Comparison of ENCODE assay signal across 10 cellular contexts in genomic region chr1:226128487-226129075, GRCh38. TPM values are rescaled to one million over a fixed set of nuclear protein-coding genes. Genes with fewer than 3 reads are reported as not detected.
DNase-seq lines count a peak whose midpoint lies in the region; ATAC-seq and TF ChIP-seq lines count a peak whose summit lies in the region.
"Had no signal": no experiment of that assay in that cellular context is flagged by ENCODE, and none has a peak within 500 bp of the region (broad histone marks: within the 10 kb centered on the region; RNA-seq: fewer than 3 reads in every experiment).

No MANE protein-coding gene starts in this region.

- POLR2A ChIA-PET in activated B cell treated with CpG ODN at 0.5 μM for 24 hours (lab: Charles Lee): interaction anchor here (0.6 to 4.4 kb wide), 13 partner anchors 18 to 278 kb away, joined by 3 to 25 read pairs (median 5); partner anchors contain the start of genes ACBD3, H3-3A and SDE2

- TF ChIP-seq POLR2A in transverse colon (IDR thresholded peaks at IDR 0.05): no peak

- no peak for TF ChIP-seq EP300 in transverse colon (IDR thresholded peaks at IDR 0.05; ENCODE audit: low read depth)

- H3K4me3 ChIP-seq in left lung (peak overlapping the region in 1 of 2 donors; percentile 9), transverse colon (peak overlapping the region in 1 of 4 donors; percentile 7)

- H3K9me3 Mint-ChIP-seq in activated T-cell treated with anti-CD3 and anti-CD28 coated beads, Interleukin-2, amount 50 U/mL, for 72 hours: no peaks in the 10 kb centered on the region
- H3K9me3 Mint-ChIP-seq in activated B cell treated with CpG ODN at 0.5 μM for 24 hours (peaks cover 2% of the 10 kb centered on the region), immature natural killer cell (no peaks in the 10 kb centered on the region)
- H3K9me3 Mint-ChIP-seq: activated naive CD4-positive, alpha-beta T cell treated with anti-CD3 and anti-CD28 coated beads, Interleukin-2, amount 50 U/mL, for 72 hours; stimulated activated naive CD8-positive, alpha-beta T cell treated with anti-CD3 and anti-CD28 coated beads, Interleukin-15, amount 100 ng/mL, for 72 hours had no signal

- no peaks in the 10 kb centered on the region for H3K27me3 Mint-ChIP-seq in activated T-cell treated with anti-CD3 and anti-CD28 coated beads, Interleukin-2, amount 50 U/mL, for 72 hours (ENCODE audit: low read depth)
- no peaks in the 10 kb centered on the region for H3K27me3 Mint-ChIP-seq in activated B cell treated with CpG ODN at 0.5 μM for 24 hours
- peaks cover 3 to 4% (median 3%) of the 10 kb centered on the region in 3 donors for H3K27me3 Mint-ChIP-seq in immature natural killer cell (ENCODE audit: low read depth in 3 of 3)

- H3K9me3 ChIP-seq in left lung: no peaks in the 10 kb centered on the region
- H3K9me3 ChIP-seq in transverse colon: no peaks in the 10 kb centered on the region

- in situ Hi-C loops in transverse colon (cut with MboI; ENCODE audit: low pct_ligation_motif_present in 1 of 4, low pct_unique_long_range_greater_than_20kb in 1 of 4, low sequenced_read_pairs in 3 of 4): loop anchor here in 1 of 4 donors (10.0 kb wide), 1 partner anchor 64 kb away; the partner anchor contains the start of gene H3-3A

- no peaks in the 10 kb centered on the region for H3K36me3 ChIP-seq in left lung
- H3K36me3 ChIP-seq in transverse colon: no peaks in the 10 kb centered on the region

- TF ChIP-seq CTCF in activated B cell treated with CpG ODN at 0.5 μM for 24 hours (IDR thresholded peaks at IDR 0.05): no peak
- no peak for TF ChIP-seq CTCF in left lung (IDR thresholded peaks at IDR 0.05)
- no peak for TF ChIP-seq CTCF in transverse colon (IDR thresholded peaks at IDR 0.05)

- H3K27ac ChIP-seq in left lung (peak overlapping the region; percentile 65 to 74), transverse colon (peak overlapping the region; percentile 87 to 92 (median 91))

- H3K27ac Mint-ChIP-seq in activated T-cell treated with anti-CD3 and anti-CD28 coated beads, Interleukin-2, amount 50 U/mL, for 72 hours: no peak overlapping the region
- H3K27ac Mint-ChIP-seq in activated B cell treated with CpG ODN at 0.5 μM for 24 hours (peak overlapping the region; percentile 99), immature natural killer cell (no peak overlapping the region)
- H3K27ac Mint-ChIP-seq: stimulated activated naive CD8-positive, alpha-beta T cell treated with anti-CD3 and anti-CD28 coated beads, Interleukin-15, amount 100 ng/mL, for 72 hours had no signal

- no peaks in the 10 kb centered on the region for H3K27me3 ChIP-seq in left lung
- H3K27me3 ChIP-seq in transverse colon: no peaks in the 10 kb centered on the region

- no peak for ATAC-seq in activated T-cell treated with anti-CD3 and anti-CD28 coated beads, Interleukin-2, amount 50 U/mL, for 72 hours (replicated peaks in 1 of 2)
- ATAC-seq in activated B cell treated with CpG ODN at 0.5 μM for 24 hours (ENCODE audit: low read depth): no peak
- peak; percentile 56 for ATAC-seq in left lung
- ATAC-seq: stimulated activated naive CD8-positive, alpha-beta T cell treated with anti-CD3 and anti-CD28 coated beads, Interleukin-15, amount 100 ng/mL, for 72 hours had no signal

- peaks cover 23% of the 10 kb centered on the region for H3K4me1 Mint-ChIP-seq in activated T-cell treated with anti-CD3 and anti-CD28 coated beads, Interleukin-2, amount 50 U/mL, for 72 hours (ENCODE audit: low read depth)
- H3K4me1 Mint-ChIP-seq in activated B cell treated with CpG ODN at 0.5 μM for 24 hours (peaks cover 96% of the 10 kb centered on the region), immature natural killer cell (peaks cover 7 to 10% of the 10 kb centered on the region in 2 donors)

- H3K4me3 Mint-ChIP-seq in activated T-cell treated with anti-CD3 and anti-CD28 coated beads, Interleukin-2, amount 50 U/mL, for 72 hours: no peak overlapping the region
- H3K4me3 Mint-ChIP-seq in activated B cell treated with CpG ODN at 0.5 μM for 24 hours (peak overlapping the region; percentile 41), immature natural killer cell (no peak overlapping the region)
- H3K4me3 Mint-ChIP-seq: stimulated activated naive CD8-positive, alpha-beta T cell treated with anti-CD3 and anti-CD28 coated beads, Interleukin-15, amount 100 ng/mL, for 72 hours had no signal

- intact Hi-C loops in activated B cell treated with CpG ODN at 0.5 μM for 24 hours (cut with micrococcal nuclease): loop anchor here (10.0 kb wide), 1 partner anchor 546 kb away; no protein-coding TSS in a partner anchor
- intact Hi-C loops in left lung (cut with DNase I): loop anchor here in 1 of 2 donors (5.0 to 10.0 kb wide), 2 partner anchors 69 to 206 kb away; no protein-coding TSS in a partner anchor
- intact Hi-C loops in transverse colon (cut with DNase I; ENCODE audit: low total_unique reads): loop anchor here (5.0 kb wide), 1 partner anchor 69 kb away; no protein-coding TSS in a partner anchor

- CTCF ChIA-PET in activated B cell treated with CpG ODN at 0.5 μM for 24 hours (lab: Charles Lee): interaction anchor here (0.7 to 6.8 kb wide), 7 partner anchors 8 to 205 kb away, joined by 3 to 209 read pairs (median 3); partner anchors contain the start of gene MIXL1

- peak; percentile 10 for DNase-seq in activated T-cell treated with anti-CD3 and anti-CD28 coated beads, Interleukin-2, amount 50 U/mL, for 1 hour
- DNase-seq in activated T-cell treated with anti-CD3 and anti-CD28 coated beads, Interleukin-2, amount 50 U/mL, for 72 hours: no peak
- no peak for DNase-seq in activated B cell treated with CpG ODN at 0.5 μM for 24 hours
- DNase-seq in left lung: peak in 1 of 2 donors; percentile 54
- DNase-seq in transverse colon: no peak
- DNase-seq in RKO (ENCODE audit: low spot score): no peak
- DNase-seq in immature natural killer cell: no peak
- no peak for DNase-seq in cerebellar cortex (ENCODE audit: low spot score)
- DNase-seq: stimulated activated naive CD8-positive, alpha-beta T cell treated with anti-CD3 and anti-CD28 coated beads, Interleukin-15, amount 100 ng/mL, for 72 hours had no signal

- H3K36me3 Mint-ChIP-seq in activated T-cell treated with anti-CD3 and anti-CD28 coated beads, Interleukin-2, amount 50 U/mL, for 72 hours (ENCODE audit: insufficient read depth in 2 of 2): no peaks in the 10 kb centered on the region
- H3K36me3 Mint-ChIP-seq in activated B cell treated with CpG ODN at 0.5 μM for 24 hours (ENCODE audit: low read depth) (peaks cover 6% of the 10 kb centered on the region), immature natural killer cell (no peaks in the 10 kb centered on the region)
- H3K36me3 Mint-ChIP-seq: activated naive CD4-positive, alpha-beta T cell treated with anti-CD3 and anti-CD28 coated beads, Interleukin-2, amount 50 U/mL, for 72 hours had no signal

- H3K4me1 ChIP-seq in left lung: peaks cover 0 to 25% of the 10 kb centered on the region in 2 donors
- peaks cover 24 to 62% (median 39%) of the 10 kb centered on the region in 4 donors for H3K4me1 ChIP-seq in transverse colon

- 59 to 81% methylated on average over 3 to 8 of the region's 8 CpGs for WGBS in transverse colon (ENCODE audit: low coverage in 1 of 2), 2 donors

RNA-seq across cellular contexts. Expression of gene ACBD3, which starts 58.0 kb away (rescaled TPM):
- total RNA-seq in activated T-cell treated with anti-CD3 and anti-CD28 coated beads, Interleukin-2, amount 50 U/mL, for 72 hours: 10 to 100 TPM; 23.4 to 25.9 TPM
- total RNA-seq in activated B cell treated with CpG ODN at 0.5 μM for 24 hours: 38.6 and 41.4 TPM in 2 replicates
- 10 to 100 TPM; 43.2 to 48.2 TPM for total RNA-seq in left lung
- 10 to 100 TPM; 19.3 to 44.6 (median 30.7) TPM for total RNA-seq in transverse colon
- 10 to 100 TPM in 2 of 3 donors, 1 to 10 TPM in 1; 4.8 to 23.2 (median 11.2) TPM for polyA plus RNA-seq in immature natural killer cell
